16 cellular contexts compared by ENCODE assay signal in genomic region chr9:13358128-13358527, GRCh38.
DNase-seq lines count a peak whose midpoint lies in the region; ATAC-seq, FAIRE-seq and TF ChIP-seq lines count a peak whose summit lies in the region.
"Had no signal": no experiment of that assay in that cellular context is flagged by ENCODE, and none has a peak within 500 bp of the region (broad histone marks: within the 10 kb centered on the region; RNA-seq: fewer than 3 reads in every experiment).

No MANE protein-coding gene starts in this region.

- H3K27me3 ChIP-seq in astrocyte (ENCODE audit: insufficient read depth, low read length) (no peaks in the 10 kb centered on the region), smooth muscle cell (ENCODE audit: low read depth) (no peaks in the 10 kb centered on the region)

- DNase-seq in H4 (ENCODE audit: low spot score) (peak; percentile 87), astrocyte (ENCODE audit: low read depth) (peak; percentile 95), iris pigment epithelial cell (ENCODE audit: low read depth) (peak; percentile 92), smooth muscle cell (lab: John Stamatoyannopoulos, UW; ENCODE audit: unreplicated experiment) (no peak), NK-92 (lab: John Stamatoyannopoulos, UW; ENCODE audit: unreplicated experiment) (no peak), Right ventricle myocardium superior (no peak)
- no peak for DNase-seq in activated CD8-positive, alpha-beta T cell treated with anti-CD3 and anti-CD28 coated beads for 36 hours
- DNase-seq: CD8-positive, alpha-beta T cell; central memory CD4-positive, alpha-beta T cell; left cardiac atrium; NCI-H1105 treated with DMSO at 0.1 percent for 48 hours; NCI-H524 treated with DMSO at 0.1 percent for 48 hours; stimulated activated CD4-positive, alpha-beta T cell treated with anti-CD3 and anti-CD28 coated beads, Interleukin-1b, Interleukin-23, amount 100 ng/mL, for 48 hours had no signal

- H3K4me1 ChIP-seq in astrocyte (ENCODE audit: insufficient read depth, low read length) (peaks cover 16% of the 10 kb centered on the region), smooth muscle cell (ENCODE audit: low read depth) (no peaks in the 10 kb centered on the region)

- FAIRE-seq in astrocyte (lab: Jason Lieb, UNC): peak; percentile 95

- no peaks in the 10 kb centered on the region for H3K27me3 Mint-ChIP-seq in astrocyte (ENCODE audit: low read depth, unreplicated experiment)
- no peaks in the 10 kb centered on the region for H3K27me3 Mint-ChIP-seq in activated CD8-positive, alpha-beta T cell treated with anti-CD3 and anti-CD28 coated beads for 36 hours

- H3K9ac ChIP-seq in astrocyte (ENCODE audit: low read length): peak overlapping the region; percentile 40
- H3K9ac ChIP-seq in smooth muscle cell (ENCODE audit: low read depth): no peak overlapping the region

- H2AFZ ChIP-seq in astrocyte (ENCODE audit: low read depth, low read length) (no peak overlapping the region), smooth muscle cell (ENCODE audit: low read depth) (no peak overlapping the region)

- H4K20me1 ChIP-seq in astrocyte (ENCODE audit: insufficient read depth, low read length) (no peaks in the 10 kb centered on the region), smooth muscle cell (ENCODE audit: low read depth) (no peaks in the 10 kb centered on the region)

- H3K27ac Mint-ChIP-seq in astrocyte (ENCODE audit: unreplicated experiment): peak overlapping the region; percentile 79
- H3K27ac Mint-ChIP-seq in activated CD8-positive, alpha-beta T cell treated with anti-CD3 and anti-CD28 coated beads for 36 hours: no peak overlapping the region
- H3K27ac Mint-ChIP-seq: CD8-positive, alpha-beta T cell; stimulated activated effector memory CD8-positive, alpha-beta T cell treated with anti-CD3 and anti-CD28 coated beads, Interleukin-12 subunit alpha, Interleukin-12 subunit beta, amount 100 ng/mL, for 72 hours had no signal

- no peak overlapping the region for H3K4me3 Mint-ChIP-seq in astrocyte (ENCODE audit: unreplicated experiment)
- no peak overlapping the region for H3K4me3 Mint-ChIP-seq in activated CD8-positive, alpha-beta T cell treated with anti-CD3 and anti-CD28 coated beads for 36 hours
- H3K4me3 Mint-ChIP-seq: CD8-positive, alpha-beta T cell; stimulated activated effector memory CD8-positive, alpha-beta T cell treated with anti-CD3 and anti-CD28 coated beads, Interleukin-12 subunit alpha, Interleukin-12 subunit beta, amount 100 ng/mL, for 72 hours had no signal

- H3K9me3 Mint-ChIP-seq in astrocyte (ENCODE audit: unreplicated experiment): no peaks in the 10 kb centered on the region
- H3K9me3 Mint-ChIP-seq in activated CD8-positive, alpha-beta T cell treated with anti-CD3 and anti-CD28 coated beads for 36 hours: peaks cover 2% of the 10 kb centered on the region
- H3K9me3 Mint-ChIP-seq: CD8-positive, alpha-beta T cell; stimulated activated effector memory CD8-positive, alpha-beta T cell treated with anti-CD3 and anti-CD28 coated beads, Interleukin-12 subunit alpha, Interleukin-12 subunit beta, amount 100 ng/mL, for 72 hours had no signal

- no peak overlapping the region for H3K4me3 ChIP-seq in astrocyte (ENCODE audit: insufficient read depth, low read depth, low read length)
- H3K4me3 ChIP-seq in smooth muscle cell: no peak overlapping the region

- intact Hi-C loops in Right ventricle myocardium superior (cut with DNase I): loop anchor here (10.0 kb wide), 1 partner anchor 1047 kb away; no protein-coding TSS in a partner anchor
- intact Hi-C loops in activated CD8-positive, alpha-beta T cell treated with anti-CD3 and anti-CD28 coated beads for 36 hours (cut with micrococcal nuclease): no loop called here

- no peaks in the 10 kb centered on the region for H3F3A ChIP-seq in smooth muscle cell (ENCODE audit: low read depth)

- no peaks in the 10 kb centered on the region for H3K36me3 ChIP-seq in astrocyte (ENCODE audit: insufficient read depth, low read length)
- H3K36me3 ChIP-seq in smooth muscle cell (ENCODE audit: low read depth): no peaks in the 10 kb centered on the region

- no peaks in the 10 kb centered on the region for H3K36me3 Mint-ChIP-seq in astrocyte (ENCODE audit: low read depth, unreplicated experiment)
- H3K36me3 Mint-ChIP-seq in activated CD8-positive, alpha-beta T cell treated with anti-CD3 and anti-CD28 coated beads for 36 hours (ENCODE audit: low read depth): no peaks in the 10 kb centered on the region
- H3K36me3 Mint-ChIP-seq: CD8-positive, alpha-beta T cell; stimulated activated effector memory CD8-positive, alpha-beta T cell treated with anti-CD3 and anti-CD28 coated beads, Interleukin-12 subunit alpha, Interleukin-12 subunit beta, amount 100 ng/mL, for 72 hours had no signal

- H3K27ac ChIP-seq in astrocyte (ENCODE audit: low read depth, low read length): peak overlapping the region; percentile 60
- peak overlapping the region; percentile 70 for H3K27ac ChIP-seq in smooth muscle cell (ENCODE audit: low read depth)

- ATAC-seq in HG02763 (IDR thresholded peaks at IDR 0.05; ENCODE audit: unreplicated experiment): no peak
- no peak for ATAC-seq in Right ventricle myocardium superior (ENCODE audit: poor library complexity)
- no peak for ATAC-seq in activated CD8-positive, alpha-beta T cell treated with anti-CD3 and anti-CD28 coated beads for 36 hours
- ATAC-seq: CD8-positive, alpha-beta T cell; esophagus mucosa; stimulated activated effector memory CD8-positive, alpha-beta T cell treated with anti-CD3 and anti-CD28 coated beads, Interleukin-12 subunit alpha, Interleukin-12 subunit beta, amount 100 ng/mL, for 72 hours had no signal

- no peaks in the 10 kb centered on the region for H3K79me2 ChIP-seq in astrocyte (ENCODE audit: insufficient read depth, low read length)
- H3K79me2 ChIP-seq in smooth muscle cell (ENCODE audit: low read depth): no peaks in the 10 kb centered on the region

- H3K4me2 ChIP-seq in astrocyte (ENCODE audit: low read length) (peak overlapping the region; percentile 64), smooth muscle cell (peak overlapping the region; percentile 10)

- CTCF ChIA-PET in activated CD8-positive, alpha-beta T cell treated with anti-CD3 and anti-CD28 coated beads for 36 hours (lab: Charles Lee): interaction anchor here (0.8 kb wide), 1 partner anchor 59 kb away, joined by 3 read pairs; no protein-coding TSS in a partner anchor

- POLR2A ChIA-PET in activated CD8-positive, alpha-beta T cell treated with anti-CD3 and anti-CD28 coated beads for 36 hours (lab: Charles Lee): no interaction called here

- no peak for TF ChIP-seq CTCF in astrocyte (IDR thresholded peaks at IDR 0.05; ENCODE audit: insufficient read depth, low read depth, low read length)
- no peak for TF ChIP-seq CTCF in smooth muscle cell (IDR thresholded peaks at IDR 0.05; ENCODE audit: borderline replicate concordance, insufficient read depth, poor library complexity, severe bottlenecking)
- no peak for TF ChIP-seq CTCF in activated CD8-positive, alpha-beta T cell treated with anti-CD3 and anti-CD28 coated beads for 36 hours (IDR thresholded peaks at IDR 0.05)

- no peaks in the 10 kb centered on the region for H3K9me3 ChIP-seq in astrocyte (ENCODE audit: insufficient read depth, low read depth, low read length)
- no peaks in the 10 kb centered on the region for H3K9me3 ChIP-seq in smooth muscle cell (replicated peaks; ENCODE audit: low read depth)

- peaks cover 14% of the 10 kb centered on the region for H3K4me1 Mint-ChIP-seq in astrocyte (ENCODE audit: low read depth, unreplicated experiment)
- no peaks in the 10 kb centered on the region for H3K4me1 Mint-ChIP-seq in activated CD8-positive, alpha-beta T cell treated with anti-CD3 and anti-CD28 coated beads for 36 hours (ENCODE audit: low read depth)
- H3K4me1 Mint-ChIP-seq: stimulated activated effector memory CD8-positive, alpha-beta T cell treated with anti-CD3 and anti-CD28 coated beads, Interleukin-12 subunit alpha, Interleukin-12 subunit beta, amount 100 ng/mL, for 72 hours had no signal

Comparison
In these comparisons a context has a peak if more than half of its experiments do, and no peak if none do; other contexts are left out.
1. DNase-seq: peak in H4 (single experiment), astrocyte (single experiment) and iris pigment epithelial cell (single experiment); none in smooth muscle cell (single experiment), NK-92 (single experiment), Right ventricle myocardium superior (single experiment) and activated CD8-positive, alpha-beta T cell treated with anti-CD3 and anti-CD28 coated beads for 36 hours (single experiment).